ENCODE assay signal across 12 cellular contexts in the genomic region with DNA sequence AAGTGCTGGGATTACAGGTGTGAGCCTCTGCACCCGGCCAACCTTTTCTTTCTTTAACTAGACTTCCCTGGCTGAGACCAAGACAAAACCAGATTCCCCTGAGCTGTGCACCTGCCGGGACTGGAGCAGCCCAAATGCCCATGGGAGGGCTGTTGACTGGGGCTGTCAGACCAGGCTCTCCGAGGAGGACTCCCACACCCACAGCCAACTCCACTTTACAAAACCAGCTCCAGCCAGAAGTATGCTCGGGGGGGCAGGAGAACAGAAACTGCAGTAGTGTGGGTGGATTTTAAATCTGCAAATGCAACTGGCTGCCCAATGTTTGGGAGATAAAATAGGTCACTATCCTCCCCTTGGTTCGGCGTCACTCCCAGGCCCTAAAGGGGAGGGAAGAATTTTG.
DNase-seq lines count a peak whose midpoint lies in the region; TF ChIP-seq lines count a peak whose summit lies in the region.
"Had no signal": no experiment of that assay in that cellular context is flagged by ENCODE, and none has a peak within 500 bp of the region (broad histone marks: within the 10 kb centered on the region; RNA-seq: fewer than 3 reads in every experiment).

No MANE protein-coding gene starts in this region.

- 40% methylated on average over 6 of the region's 6 CpGs for WGBS in suprapubic skin

- TF ChIP-seq POLR2A in Peyer's patch (IDR thresholded peaks at IDR 0.05) (no peak), suprapubic skin (IDR thresholded peaks at IDR 0.05) (no peak)

- H3K27ac ChIP-seq in Peyer's patch (peak overlapping the region in 3 of 4 donors; percentile 41 to 77 (median 44)), suprapubic skin (peak overlapping the region; percentile 84)
- H3K27ac ChIP-seq in effector memory CD4-positive, alpha-beta T cell (ENCODE audit: insufficient read depth, low read length, poor library complexity, severe bottlenecking): no peak overlapping the region
- H3K27ac ChIP-seq: C4-2B, ovary had no signal

- H3K9me3 Mint-ChIP-seq in activated T-cell treated with anti-CD3 and anti-CD28 coated beads, Interleukin-2, amount 50 U/mL, for 24 hours: peaks cover 3% of the 10 kb centered on the region

- no peak for TF ChIP-seq EP300 in suprapubic skin (IDR thresholded peaks at IDR 0.05)

- DNase-seq in activated T-cell treated with anti-CD3 and anti-CD28 coated beads, Interleukin-2, amount 50 U/mL, for 24 hours: peak; percentile 47
- no peak for DNase-seq in activated T-cell treated with anti-CD3 and anti-CD28 coated beads for 4 hours
- no peak for DNase-seq in Peyer's patch
- DNase-seq in hepatic stellate cell (ENCODE audit: low spot score): peak; percentile 25
- DNase-seq in suprapubic skin (ENCODE audit: low spot score in 2 of 2): no peak
- DNase-seq in A172 (ENCODE audit: low spot score): no peak
- no peak for DNase-seq in effector memory CD4-positive, alpha-beta T cell
- DNase-seq in activated gamma-delta T cell (lab: John Stamatoyannopoulos, UW): no peak
- DNase-seq: hippocampal formation, MM.1S, ovary had no signal

- peak overlapping the region; percentile 49 for H3K4me3 Mint-ChIP-seq in activated T-cell treated with anti-CD3 and anti-CD28 coated beads, Interleukin-2, amount 50 U/mL, for 24 hours

- H3K9me3 ChIP-seq in Peyer's patch: no peaks in the 10 kb centered on the region
- H3K9me3 ChIP-seq in suprapubic skin: no peaks in the 10 kb centered on the region
- H3K9me3 ChIP-seq in effector memory CD4-positive, alpha-beta T cell (ENCODE audit: control insufficient read depth, low read length): no peaks in the 10 kb centered on the region
- H3K9me3 ChIP-seq: ovary had no signal

- no peaks in the 10 kb centered on the region for H3K36me3 ChIP-seq in Peyer's patch
- no peaks in the 10 kb centered on the region for H3K36me3 ChIP-seq in suprapubic skin
- no peaks in the 10 kb centered on the region for H3K36me3 ChIP-seq in effector memory CD4-positive, alpha-beta T cell (ENCODE audit: control insufficient read depth, insufficient read depth, low read length)
- H3K36me3 ChIP-seq: ovary had no signal

- H3K4me3 ChIP-seq in Peyer's patch (no peak overlapping the region), suprapubic skin (no peak overlapping the region)
- H3K4me3 ChIP-seq in effector memory CD4-positive, alpha-beta T cell (ENCODE audit: insufficient read depth, low read depth, low read length, poor library complexity, severe bottlenecking): no peak overlapping the region
- H3K4me3 ChIP-seq: ovary had no signal

- H3K36me3 Mint-ChIP-seq in activated T-cell treated with anti-CD3 and anti-CD28 coated beads, Interleukin-2, amount 50 U/mL, for 24 hours (ENCODE audit: low read depth): peaks cover 39% of the 10 kb centered on the region

- peak overlapping the region; percentile 99 for H3K27ac Mint-ChIP-seq in activated T-cell treated with anti-CD3 and anti-CD28 coated beads, Interleukin-2, amount 50 U/mL, for 24 hours

- peaks cover 0 to 26% (median 16%) of the 10 kb centered on the region in 4 donors for H3K4me1 ChIP-seq in Peyer's patch
- H3K4me1 ChIP-seq in suprapubic skin: peaks cover 70% of the 10 kb centered on the region
- H3K4me1 ChIP-seq in effector memory CD4-positive, alpha-beta T cell (ENCODE audit: control insufficient read depth, insufficient read depth, low read length, poor library complexity, severe bottlenecking): peaks cover 45% of the 10 kb centered on the region

- H3K27me3 ChIP-seq in Peyer's patch (no peaks in the 10 kb centered on the region), suprapubic skin (no peaks in the 10 kb centered on the region)
- no peaks in the 10 kb centered on the region for H3K27me3 ChIP-seq in effector memory CD4-positive, alpha-beta T cell (replicated peaks; ENCODE audit: control insufficient read depth, insufficient read depth, low read length, poor library complexity, severe bottlenecking)
- H3K27me3 ChIP-seq: ovary had no signal

- H3K4me1 Mint-ChIP-seq in activated T-cell treated with anti-CD3 and anti-CD28 coated beads, Interleukin-2, amount 50 U/mL, for 24 hours (ENCODE audit: low read depth): peaks cover 71% of the 10 kb centered on the region

- H3K27me3 Mint-ChIP-seq in activated T-cell treated with anti-CD3 and anti-CD28 coated beads, Interleukin-2, amount 50 U/mL, for 24 hours: no peaks in the 10 kb centered on the region

- TF ChIP-seq CTCF in Peyer's patch (IDR thresholded peaks at IDR 0.05) (no peak), suprapubic skin (IDR thresholded peaks at IDR 0.05) (no peak)

Comparison
In these comparisons a context has a peak if more than half of its experiments do, and no peak if none do; other contexts are left out.
1. DNase-seq: peak in activated T-cell treated with anti-CD3 and anti-CD28 coated beads, Interleukin-2, amount 50 U/mL, for 24 hours (single experiment) and hepatic stellate cell (single experiment); none in activated T-cell treated with anti-CD3 and anti-CD28 coated beads for 4 hours (single experiment), Peyer's patch (0 of 3), suprapubic skin (0 of 2), A172 (single experiment), effector memory CD4-positive, alpha-beta T cell (0 of 3) and activated gamma-delta T cell (single experiment).